In the genomic region with DNA sequence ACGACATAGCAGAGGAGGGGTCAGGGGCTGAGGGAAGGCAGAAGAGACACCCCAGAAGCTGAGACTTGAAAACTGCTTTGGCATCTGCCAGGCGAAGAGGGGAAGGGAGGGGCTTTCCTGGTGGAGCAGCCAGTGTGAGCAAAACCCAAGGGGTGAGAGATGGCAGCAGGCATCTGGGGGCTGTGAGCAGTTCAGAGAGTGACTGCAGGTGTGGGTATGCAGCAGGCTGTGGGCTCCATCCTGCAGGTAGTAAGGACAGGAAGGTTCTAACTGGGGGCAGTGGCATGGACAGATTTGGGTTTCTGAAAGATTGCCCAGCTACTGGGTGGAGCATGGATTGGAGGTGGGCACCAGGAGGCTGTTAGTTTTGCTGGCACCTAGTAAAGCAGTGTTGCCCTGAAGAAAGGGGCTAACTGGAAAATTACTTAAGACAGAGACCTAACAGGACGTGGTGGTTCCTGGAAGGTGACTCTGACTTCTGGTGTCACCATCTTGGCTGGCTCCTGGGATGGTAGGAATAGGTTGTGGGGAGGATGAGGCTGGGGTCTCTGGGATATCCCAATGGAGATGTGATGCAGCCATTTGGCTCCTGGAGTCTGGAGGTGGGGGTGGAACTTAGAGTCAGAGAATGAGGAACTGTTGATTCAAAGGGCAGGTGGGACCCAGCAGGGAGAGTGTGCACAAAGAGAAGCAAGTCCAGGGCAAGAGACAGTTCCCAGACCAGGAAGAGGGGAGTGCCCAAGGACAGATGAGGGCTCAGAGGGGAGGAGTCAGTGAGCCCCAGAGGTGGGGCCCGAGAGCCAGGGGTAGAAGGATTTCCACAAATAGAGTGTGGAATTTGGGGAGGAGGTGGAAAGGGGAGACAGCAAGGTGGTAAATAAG, we compare ENCODE assay signal across 13 cellular contexts. TPM values are rescaled to one million over a fixed set of nuclear protein-coding genes. Genes with fewer than 3 reads are reported as not detected.
A peak's percentile ranks its signal among the peaks of the same experiment; 100 is the strongest.
DNase-seq lines count a peak whose midpoint lies in the region; ATAC-seq and TF ChIP-seq lines count a peak whose summit lies in the region.
"Had no signal": no experiment of that assay in that cellular context is flagged by ENCODE, and none has a peak within 500 bp of the region (broad histone marks: within the 10 kb centered on the region; RNA-seq: fewer than 3 reads in every experiment).

No MANE protein-coding gene starts in this region.

- H3K27me3 Mint-ChIP-seq in activated CD4-positive, alpha-beta T cell treated with anti-CD3 and anti-CD28 coated beads, Interleukin-2, amount 10 ng/mL, durations not matched to agents 7 days and 5 days: no peaks in the 10 kb centered on the region
- H3K27me3 Mint-ChIP-seq in brain (no peaks in the 10 kb centered on the region), progenitor cell of endocrine pancreas (no peaks in the 10 kb centered on the region)

- no peak for ATAC-seq in HG03025 (IDR thresholded peaks at IDR 0.05; ENCODE audit: low FRiP score, unreplicated experiment)
- ATAC-seq in GM21423 (IDR thresholded peaks at IDR 0.05; ENCODE audit: unreplicated experiment): no peak
- ATAC-seq in GM21723 (IDR thresholded peaks at IDR 0.05; ENCODE audit: unreplicated experiment): no peak
- ATAC-seq: activated CD4-positive, CD25-positive, alpha-beta regulatory T cell treated with anti-CD3 and anti-CD28 coated beads, Interleukin-2, amount 50 U/mL, for 24 hours had no signal

- H3K9me3 Mint-ChIP-seq in activated CD4-positive, alpha-beta T cell treated with anti-CD3 and anti-CD28 coated beads, Interleukin-2, amount 10 ng/mL, durations not matched to agents 7 days and 5 days: no peaks in the 10 kb centered on the region
- peaks cover 0 to 2% (median 0%) of the 10 kb centered on the region in 5 experiments for H3K9me3 Mint-ChIP-seq in brain
- no peaks in the 10 kb centered on the region for H3K9me3 Mint-ChIP-seq in progenitor cell of endocrine pancreas (ENCODE audit: low read depth)

- no peak overlapping the region for H3K4me3 Mint-ChIP-seq in activated CD4-positive, alpha-beta T cell treated with anti-CD3 and anti-CD28 coated beads, Interleukin-2, amount 10 ng/mL, durations not matched to agents 7 days and 5 days
- H3K4me3 Mint-ChIP-seq in brain (no peak overlapping the region), progenitor cell of endocrine pancreas (ENCODE audit: low read depth) (no peak overlapping the region)

- H3K4me1 Mint-ChIP-seq in activated CD4-positive, alpha-beta T cell treated with anti-CD3 and anti-CD28 coated beads, Interleukin-2, amount 10 ng/mL, durations not matched to agents 7 days and 5 days: peaks cover 24% of the 10 kb centered on the region
- peaks cover 10% of the 10 kb centered on the region for H3K4me1 Mint-ChIP-seq in brain
- H3K4me1 Mint-ChIP-seq in progenitor cell of endocrine pancreas (ENCODE audit: low read depth): no peaks in the 10 kb centered on the region

- TF ChIP-seq CTCF in brain (conservative IDR thresholded peaks at IDR 0.05) (no peak), progenitor cell of endocrine pancreas (IDR thresholded peaks at IDR 0.05; ENCODE audit: unreplicated experiment) (no peak)

- POLR2A ChIA-PET in activated CD4-positive, alpha-beta T cell treated with anti-CD3 and anti-CD28 coated beads, Interleukin-2, amount 10 ng/mL, durations not matched to agents 7 days and 5 days (lab: Charles Lee): no interaction called here

- H3K27ac Mint-ChIP-seq in activated CD4-positive, alpha-beta T cell treated with anti-CD3 and anti-CD28 coated beads, Interleukin-2, amount 10 ng/mL, durations not matched to agents 7 days and 5 days: peak overlapping the region; percentile 72
- H3K27ac Mint-ChIP-seq in brain: peak overlapping the region; percentile 18 to 67 (median 43)
- H3K27ac Mint-ChIP-seq in progenitor cell of endocrine pancreas: peak overlapping the region; percentile 23

- CTCF ChIA-PET in activated CD4-positive, alpha-beta T cell treated with anti-CD3 and anti-CD28 coated beads, Interleukin-2, amount 10 ng/mL, durations not matched to agents 7 days and 5 days (lab: Charles Lee): interaction anchor here (1.3 to 1.5 kb wide), 2 partner anchors 13 to 38 kb away, joined by 3 to 6 read pairs; no protein-coding TSS in a partner anchor

- DNase-seq in activated CD4-positive, alpha-beta T cell treated with anti-CD3 and anti-CD28 coated beads, Interleukin-2, amount 10 ng/mL, durations not matched to agents 7 days and 5 days: no peak
- no peak for DNase-seq in activated CD4-positive, alpha-beta T cell treated with anti-CD3 and anti-CD28 coated beads, Interleukin-2, amount 50 U/mL, for 1 hour
- DNase-seq in NCI-H146 treated with DMSO at 0.1 percent for 48 hours (lab: John Stamatoyannopoulos, UW; ENCODE audit: unreplicated experiment) (peak; percentile 17), progenitor cell of endocrine pancreas (ENCODE audit: low spot score, unreplicated experiment) (no peak)
- DNase-seq: DMS153, dorsolateral prefrontal cortex, MG63, NCI-H526 treated with DMSO at 0.1 percent for 48 hours had no signal

- peaks cover 27% of the 10 kb centered on the region for H3K36me3 Mint-ChIP-seq in activated CD4-positive, alpha-beta T cell treated with anti-CD3 and anti-CD28 coated beads, Interleukin-2, amount 10 ng/mL, durations not matched to agents 7 days and 5 days (ENCODE audit: low read depth)
- H3K36me3 Mint-ChIP-seq in brain (peaks cover 53% of the 10 kb centered on the region), progenitor cell of endocrine pancreas (ENCODE audit: insufficient read depth) (peaks cover 14% of the 10 kb centered on the region)

RNA-seq across cellular contexts. Expression of a gene that starts 11.2 kb away (rescaled TPM):
- total RNA-seq in activated CD4-positive, alpha-beta T cell treated with anti-CD3 and anti-CD28 coated beads, Interleukin-2, amount 10 ng/mL, durations not matched to agents 7 days and 5 days: 10 to 100 TPM; 21.8 to 22.1 TPM
- polyA plus RNA-seq in brain (ENCODE audit: insufficient read depth, low read depth, low replicate concordance): 37.1 TPM
- 33.2 and 34.2 TPM in 2 replicates for total RNA-seq in progenitor cell of endocrine pancreas

RNA-seq across cellular contexts. Expression of a gene that starts 13.7 kb away (rescaled TPM):
- total RNA-seq in activated CD4-positive, alpha-beta T cell treated with anti-CD3 and anti-CD28 coated beads, Interleukin-2, amount 10 ng/mL, durations not matched to agents 7 days and 5 days: under 1 TPM; 0.22 to 0.31 TPM
- 4.1 TPM for polyA plus RNA-seq in brain (ENCODE audit: insufficient read depth, low read depth, low replicate concordance)
- 4.5 and 5.1 TPM in 2 replicates for total RNA-seq in progenitor cell of endocrine pancreas

RNA-seq across cellular contexts. Expression of a gene that starts 40.7 kb away (rescaled TPM):
- total RNA-seq in activated CD4-positive, alpha-beta T cell treated with anti-CD3 and anti-CD28 coated beads, Interleukin-2, amount 10 ng/mL, durations not matched to agents 7 days and 5 days: 10 to 100 TPM; 21.7 to 22.4 TPM
- polyA plus RNA-seq in brain (ENCODE audit: insufficient read depth, low read depth, low replicate concordance): 24.3 TPM
- 65.6 and 66.8 TPM in 2 replicates for total RNA-seq in progenitor cell of endocrine pancreas
